Comparison of ENCODE assay signal across 1 cellular context in genomic region chr11:3856856-3857553, GRCh38.
TF ChIP-seq lines count a peak whose summit lies in the region.

No MANE protein-coding gene starts in this region.

TF ChIP-seq in H1, 55 proteins besides CTCF, POLR2A, EP300 and RAD21:
- TF ChIP-seq YY1 (IDR thresholded peaks at IDR 0.05; ENCODE audit: low read depth, low read length) (no peak), CREB1 (IDR thresholded peaks at IDR 0.05) (no peak), ATF2 (IDR thresholded peaks at IDR 0.05; ENCODE audit: low read length) (no peak), SAP30 (IDR thresholded peaks at IDR 0.05; ENCODE audit: insufficient read depth, insufficient replicate concordance, low read length) (no peak), SIN3A (conservative IDR thresholded peaks at IDR 0.05 in 1 of 2, IDR thresholded peaks at IDR 0.05 in 1 of 2; ENCODE audit: low read depth in 1 of 2, low read length in 2 of 2) (no peak), CEBPB (IDR thresholded peaks at IDR 0.05; ENCODE audit: low read depth, low read length) (no peak), POU5F1 (IDR thresholded peaks at IDR 0.05; ENCODE audit: low read depth, low read length) (no peak), RFX5 (IDR thresholded peaks at IDR 0.05; ENCODE audit: borderline replicate concordance, low read depth, low read length) (no peak), ZNF274 (IDR thresholded peaks at IDR 0.05; ENCODE audit: borderline replicate concordance, extremely low read depth, low read length) (no peak)
